ENCODE assay signal across 9 cellular contexts in genomic region chr5:180090769-180091546, GRCh38. TPM values are rescaled to one million over a fixed set of nuclear protein-coding genes. Genes with fewer than 3 reads are reported as not detected.
DNase-seq lines count a peak whose midpoint lies in the region; ATAC-seq, FAIRE-seq and TF ChIP-seq lines count a peak whose summit lies in the region.
"Had no signal": no experiment of that assay in that cellular context is flagged by ENCODE, and none has a peak within 500 bp of the region (broad histone marks: within the 10 kb centered on the region; RNA-seq: fewer than 3 reads in every experiment).

No MANE protein-coding gene starts in this region.

- no peak overlapping the region for H3K18ac ChIP-seq in IMR-90 (ENCODE audit: low read depth, low read length)

- no peak for FAIRE-seq in H54 (lab: Jason Lieb, UNC)

- POLR2A ChIA-PET in CD8-positive, alpha-beta memory T cell (lab: Charles Lee) = no interaction called here
- POLR2A ChIA-PET in IMR-90 (lab: Charles Lee; ENCODE audit: unreplicated experiment) = no interaction called here
- POLR2A ChIA-PET in naive thymus-derived CD8-positive, alpha-beta T cell (lab: Charles Lee) = interaction anchor here (0.6 to 1.1 kb wide), 4 partner anchors 17 to 770 kb away, joined by 3 to 5 read pairs (median 3); partner anchors contain the start of gene ZFP62

- ATAC-seq in IMR-90 (ENCODE audit: low read depth) (peak; percentile 19), HG02973 (IDR thresholded peaks at IDR 0.05; ENCODE audit: unreplicated experiment) (no peak), GM19324 (IDR thresholded peaks at IDR 0.05; ENCODE audit: low FRiP score, unreplicated experiment) (no peak)
- no peak for ATAC-seq in naive thymus-derived CD8-positive, alpha-beta T cell

- BruUV-seq in IMR-90 (replicated peaks; lab: Mats Ljungman, UMichigan) = no TSS peak

- no peak overlapping the region for H2AK5ac ChIP-seq in IMR-90 (ENCODE audit: low read depth, low read length)

- in situ Hi-C loops in IMR-90 (cut with MboI; ENCODE audit: low sequenced_read_pairs) = no loop called here

- CTCF ChIA-PET in CD8-positive, alpha-beta memory T cell (lab: Charles Lee) = interaction anchor here (0.6 to 3.3 kb wide), 5 partner anchors 11 to 494 kb away, joined by 3 to 21 read pairs (median 3); no protein-coding TSS in a partner anchor
- CTCF ChIA-PET in IMR-90 (lab: Yijun Ruan, JAX) = interaction anchor here (1.0 kb wide), 1 partner anchor 74 kb away, joined by 5 read pairs; no protein-coding TSS in a partner anchor

- no peaks in the 10 kb centered on the region for H3K9me3 Mint-ChIP-seq in CD8-positive, alpha-beta memory T cell
- no peaks in the 10 kb centered on the region for H3K9me3 Mint-ChIP-seq in naive thymus-derived CD8-positive, alpha-beta T cell

- TF ChIP-seq RAD21 in IMR-90 (IDR thresholded peaks at IDR 0.05; ENCODE audit: low read length) = no peak

- no peak overlapping the region for H3K56ac ChIP-seq in IMR-90 (ENCODE audit: extremely low read depth, insufficient read depth, low read length)

- H3K36me3 ChIP-seq in CD8-positive, alpha-beta memory T cell (ENCODE audit: insufficient read depth, low read length) = no peaks in the 10 kb centered on the region
- H3K36me3 ChIP-seq in IMR-90 (ENCODE audit: control insufficient read depth, insufficient read depth, low read length) = no peaks in the 10 kb centered on the region
- no peaks in the 10 kb centered on the region for H3K36me3 ChIP-seq in SK-N-MC (ENCODE audit: insufficient read depth, low read length)
- H3K36me3 ChIP-seq: neutrophil had no signal

- H4K91ac ChIP-seq in IMR-90 (ENCODE audit: insufficient read depth, low read depth, low read length) = no peak overlapping the region

- peaks cover 1 to 9% of the 10 kb centered on the region in 2 donors for H3K27me3 Mint-ChIP-seq in CD8-positive, alpha-beta memory T cell
- peaks cover 0 to 8% (median 2%) of the 10 kb centered on the region in 5 donors for H3K27me3 Mint-ChIP-seq in naive thymus-derived CD8-positive, alpha-beta T cell

- peaks cover 8 to 19% (median 16%) of the 10 kb centered on the region in 3 donors for H3K4me1 Mint-ChIP-seq in CD8-positive, alpha-beta memory T cell
- peaks cover 7 to 33% (median 19%) of the 10 kb centered on the region in 4 donors for H3K4me1 Mint-ChIP-seq in naive thymus-derived CD8-positive, alpha-beta T cell

- no peaks in the 10 kb centered on the region for H4K20me1 ChIP-seq in IMR-90 (ENCODE audit: insufficient read depth, low read length)

- H3K23ac ChIP-seq in IMR-90 (ENCODE audit: low read depth, low read length) = no peak overlapping the region

- H3K4me1 ChIP-seq in CD8-positive, alpha-beta memory T cell (ENCODE audit: insufficient read depth, low read length) = peaks cover 6% of the 10 kb centered on the region
- no peaks in the 10 kb centered on the region; the same call in 1 of the 2 replicates for H3K4me1 ChIP-seq in IMR-90 (ENCODE audit: control insufficient read depth, insufficient read depth, low read length)

- intact Hi-C loops in IMR-90 (cut with micrococcal nuclease) = loop anchor here (1.0 kb wide), 1 partner anchor 183 kb away; no protein-coding TSS in a partner anchor

- 0 out of 4 replicates have a peak overlapping the region, but pooled peaks of 1 of the 2 experiments have one; percentile 70 for H4K8ac ChIP-seq in IMR-90 (ENCODE audit: low read depth in 2 of 2, low read length in 2 of 2)

- peak overlapping the region; percentile 39; the same call in 1 of the 2 replicates for H3K4me2 ChIP-seq in IMR-90 (ENCODE audit: low read depth, low read length)

- no peak overlapping the region for H3K14ac ChIP-seq in IMR-90 (replicated peaks; ENCODE audit: low read depth, low read length)

- peak overlapping the region in 2 of 8 donors; percentile 22 to 45 for H3K27ac Mint-ChIP-seq in CD8-positive, alpha-beta memory T cell
- peak overlapping the region in 7 of 10 donors; percentile 14 to 88 (median 68) for H3K27ac Mint-ChIP-seq in naive thymus-derived CD8-positive, alpha-beta T cell

- H3K9me3 ChIP-seq in CD8-positive, alpha-beta memory T cell (ENCODE audit: low read length) = no peaks in the 10 kb centered on the region
- H3K9me3 ChIP-seq in IMR-90 (ENCODE audit: control insufficient read depth, insufficient read depth, low read length) (no peaks in the 10 kb centered on the region), SK-N-MC (ENCODE audit: low read depth, low read length) (no peaks in the 10 kb centered on the region)
- H3K9me3 ChIP-seq: neutrophil had no signal

- H3K4me3 Mint-ChIP-seq in CD8-positive, alpha-beta memory T cell = peak overlapping the region; percentile 32 to 87 (median 70)
- peak overlapping the region; percentile 57 to 94 (median 79) for H3K4me3 Mint-ChIP-seq in naive thymus-derived CD8-positive, alpha-beta T cell

- TF ChIP-seq CTCF in IMR-90 (conservative IDR thresholded peaks at IDR 0.05; ENCODE audit: low read depth, low read length) (no peak), epithelial cell of proximal tubule (conservative IDR thresholded peaks at IDR 0.05; ENCODE audit: low read depth, low read length) (peak; percentile 54)

- H3K27me3 ChIP-seq in CD8-positive, alpha-beta memory T cell (ENCODE audit: insufficient read depth, low read length, poor library complexity, severe bottlenecking) = no peaks in the 10 kb centered on the region
- peaks cover 2% of the 10 kb centered on the region; the same call in 1 of the 2 replicates for H3K27me3 ChIP-seq in IMR-90 (ENCODE audit: control insufficient read depth, insufficient read depth, low read length)

- no peak overlapping the region for H2BK15ac ChIP-seq in IMR-90 (ENCODE audit: low read depth, low read length)

- no peak overlapping the region for H3K9ac ChIP-seq in IMR-90 (ENCODE audit: low read depth, low read length)
- H3K9ac ChIP-seq in SK-N-MC (ENCODE audit: insufficient read length) = no peak overlapping the region

- dilution Hi-C loops in IMR-90 (cut with HindIII; ENCODE audit: low sequenced_read_pairs, unreplicated experiment) = no loop called here

- 21% methylated on average over 3 of the region's 17 CpGs; no CpG with 5 or more reads in 1 of the 2 experiments for WGBS in IMR-90 (ENCODE audit: extremely low coverage in 2 of 2, insufficient read length in 1 of 2), 2 experiments

- no peak for TF ChIP-seq POLR2A in IMR-90 (IDR thresholded peaks at IDR 0.05; ENCODE audit: low read depth, low read length)
- TF ChIP-seq POLR2A in H54 (IDR thresholded peaks at IDR 0.05; ENCODE audit: low read depth, low read length) = no peak

- H2AFZ ChIP-seq in IMR-90 (replicated peaks; ENCODE audit: low read length, poor library complexity) = peak overlapping the region; percentile 54

- no peak overlapping the region for H2BK5ac ChIP-seq in IMR-90 (ENCODE audit: low read depth, low read length, poor library complexity, severe bottlenecking)

- no peak overlapping the region for H3K4me3 ChIP-seq in CD8-positive, alpha-beta memory T cell (ENCODE audit: low read length)
- peak overlapping the region; percentile 50; the same call in 1 of the 2 replicates for H3K4me3 ChIP-seq in IMR-90 (ENCODE audit: insufficient read depth, low read depth, low read length)
- peak overlapping the region; percentile 81 for H3K4me3 ChIP-seq in SK-N-MC
- H3K4me3 ChIP-seq in epithelial cell of proximal tubule (ENCODE audit: low read depth, low read length) = peak overlapping the region; percentile 52

- no peak overlapping the region for H3K27ac ChIP-seq in CD8-positive, alpha-beta memory T cell (ENCODE audit: low read depth, low read length)
- no peak overlapping the region for H3K27ac ChIP-seq in IMR-90 (ENCODE audit: insufficient read depth, low read length)
- no peak overlapping the region for H3K27ac ChIP-seq in SK-N-MC
- H3K27ac ChIP-seq: neutrophil had no signal

- H2AK9ac ChIP-seq in IMR-90 (replicated peaks; ENCODE audit: low read depth, low read length, poor library complexity) = no peak overlapping the region

- H2BK120ac ChIP-seq in IMR-90 (ENCODE audit: low read depth, low read length) = no peak overlapping the region

- H3K36me3 Mint-ChIP-seq in CD8-positive, alpha-beta memory T cell = no peaks in the 10 kb centered on the region
- no peaks in the 10 kb centered on the region for H3K36me3 Mint-ChIP-seq in naive thymus-derived CD8-positive, alpha-beta T cell

- H3K9me1 ChIP-seq in IMR-90 (ENCODE audit: insufficient read depth, low read length) = no peaks in the 10 kb centered on the region

- H3K4ac ChIP-seq in IMR-90 (ENCODE audit: low read depth, low read length) = no peak overlapping the region

- DNase-seq in CD8-positive, alpha-beta memory T cell = no peak
- DNase-seq in IMR-90 (peak; percentile 14), SK-N-MC (ENCODE audit: low read depth, low spot score) (no peak), epithelial cell of proximal tubule (ENCODE audit: low read depth) (peak; percentile 15), H54 (ENCODE audit: insufficient read length, low spot score) (no peak)
- no peak for DNase-seq in naive thymus-derived CD8-positive, alpha-beta T cell

- no peaks in the 10 kb centered on the region for H3K79me1 ChIP-seq in IMR-90 (ENCODE audit: low read depth in 1 of 2, low read length in 2 of 2)

- no peak overlapping the region; the same call in 1 of the 2 replicates for H4K5ac ChIP-seq in IMR-90 (ENCODE audit: low read depth, low read length)

- no peak overlapping the region for H2BK20ac ChIP-seq in IMR-90 (ENCODE audit: low read depth, low read length)

TF ChIP-seq in IMR-90, 13 proteins besides CTCF, POLR2A, EP300 and RAD21 (continues in another document):
- TF ChIP-seq BHLHE40 (IDR thresholded peaks at IDR 0.05; ENCODE audit: low read depth, low read length) (no peak), FOS (IDR thresholded peaks at IDR 0.05; ENCODE audit: low read depth, low read length) (no peak), NFE2L2 (IDR thresholded peaks at IDR 0.05; ENCODE audit: low read depth, low read length) (no peak), CEBPB (IDR thresholded peaks at IDR 0.05; ENCODE audit: low read depth, low read length) (no peak), USF2 (IDR thresholded peaks at IDR 0.05; ENCODE audit: low read depth, low read length) (no peak), MXI1 (IDR thresholded peaks at IDR 0.05; ENCODE audit: borderline replicate concordance, low read depth, low read length) (no peak)

RNA-seq across cellular contexts. Expression of gene RNF130, which starts 19.4 kb away (rescaled TPM):
- 10 to 100 TPM; 15.7 to 15.9 TPM for total RNA-seq in CD8-positive, alpha-beta memory T cell
- polyA plus RNA-seq in CD8-positive, alpha-beta memory T cell = 22.7 TPM
- total RNA-seq in IMR-90 (2012; rRNA removed) (12.5 and 12.9 TPM in 2 replicates), epithelial cell of proximal tubule (28.3 and 36.6 TPM in 2 replicates)
- polyA plus RNA-seq in IMR-90 (2012; rRNA removed) = 18.5 and 21.7 TPM in 2 replicates
- 13.6 and 14.2 TPM in 2 replicates for polyA plus RNA-seq in IMR-90 (2012; cell fraction: cytosol; rRNA removed)
- 6.1 and 22.1 TPM in 2 replicates for polyA plus RNA-seq in IMR-90 (2012; cell fraction: nucleus; rRNA removed; ENCODE audit: low replicate concordance)
- total RNA-seq in naive thymus-derived CD8-positive, alpha-beta T cell = 10 to 100 TPM; 22.6 to 24.2 TPM
- 10 to 100 TPM; 17.8 to 23.2 (median 22.5) TPM for polyA plus RNA-seq in naive thymus-derived CD8-positive, alpha-beta T cell

Comparison
In these comparisons a context has a peak if more than half of its experiments do, and no peak if none do; other contexts are left out.
1. DNase-seq: peak in IMR-90 (single experiment) and epithelial cell of proximal tubule (single experiment); none in CD8-positive, alpha-beta memory T cell (0 of 5), SK-N-MC (single experiment), naive thymus-derived CD8-positive, alpha-beta T cell (0 of 10) and H54 (single experiment).